1 cellular context compared by ENCODE assay signal in the genomic region with DNA sequence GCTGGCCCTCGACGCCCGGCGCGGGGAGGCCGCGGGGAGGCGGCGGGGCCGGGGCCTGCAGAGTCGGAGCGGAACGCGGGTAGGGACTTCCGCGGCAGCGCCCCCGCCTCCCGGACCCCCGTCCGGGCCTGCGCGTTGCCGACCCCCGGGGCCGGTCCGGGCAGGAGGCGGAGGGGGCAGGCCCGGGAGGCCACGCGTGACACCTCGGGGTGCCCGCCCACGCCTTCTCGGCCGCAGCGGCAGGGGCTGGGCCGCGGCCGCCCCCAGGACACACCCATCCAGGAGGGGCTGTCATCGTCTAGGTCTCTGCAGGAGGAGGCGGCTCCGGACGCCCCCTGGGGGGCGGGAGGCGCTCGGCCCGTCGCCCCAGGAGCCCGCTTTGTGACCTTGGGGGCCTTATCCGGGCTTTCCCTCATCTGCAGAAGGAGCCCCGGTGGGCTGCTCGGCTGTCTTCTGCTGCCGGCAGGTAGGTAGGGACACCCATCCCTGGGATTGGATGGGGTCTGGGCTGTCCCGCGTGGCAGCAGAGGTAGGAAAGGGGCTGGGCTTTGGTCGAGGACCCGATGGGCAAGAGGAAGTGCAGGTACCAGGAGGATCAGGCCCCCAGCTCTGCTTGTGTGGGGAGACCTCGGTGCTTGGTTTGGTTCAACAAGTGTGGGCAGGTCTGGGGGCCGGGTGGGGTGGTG.
TF ChIP-seq lines count a peak whose summit lies in the region.

No MANE protein-coding gene starts in this region.

TF ChIP-seq in GM12878, 131 proteins besides CTCF, POLR2A, EP300 and RAD21 (continues in another document):
- no peak for TF ChIP-seq RBBP5 (conservative IDR thresholded peaks at IDR 0.05)
- TF ChIP-seq TAF1 (IDR thresholded peaks at IDR 0.05; ENCODE audit: borderline replicate concordance, low read depth, low read length): no peak
- TF ChIP-seq EED (IDR thresholded peaks at IDR 0.05; ENCODE audit: low read depth): no peak
- no peak for TF ChIP-seq ZNF274 (IDR thresholded peaks at IDR 0.05; ENCODE audit: insufficient read depth, insufficient read length)
- peak; percentile 61 for TF ChIP-seq BACH1 (IDR thresholded peaks at IDR 0.05; ENCODE audit: borderline replicate concordance)
- no peak for TF ChIP-seq PBX3 (IDR thresholded peaks at IDR 0.05; ENCODE audit: insufficient replicate concordance, low read depth, low read length)
- peak; percentile 16 for TF ChIP-seq GATAD2B (conservative IDR thresholded peaks at IDR 0.05; ENCODE audit: low read depth)
- TF ChIP-seq HDAC6 (IDR thresholded peaks at IDR 0.05; ENCODE audit: unreplicated experiment): no peak
- TF ChIP-seq TCF3 (IDR thresholded peaks at IDR 0.05; ENCODE audit: borderline replicate concordance, insufficient read depth, low read depth, low read length): 0 out of 2 replicates have a peak, but pooled peaks have one; percentile 36
- TF ChIP-seq, protein P1, sequence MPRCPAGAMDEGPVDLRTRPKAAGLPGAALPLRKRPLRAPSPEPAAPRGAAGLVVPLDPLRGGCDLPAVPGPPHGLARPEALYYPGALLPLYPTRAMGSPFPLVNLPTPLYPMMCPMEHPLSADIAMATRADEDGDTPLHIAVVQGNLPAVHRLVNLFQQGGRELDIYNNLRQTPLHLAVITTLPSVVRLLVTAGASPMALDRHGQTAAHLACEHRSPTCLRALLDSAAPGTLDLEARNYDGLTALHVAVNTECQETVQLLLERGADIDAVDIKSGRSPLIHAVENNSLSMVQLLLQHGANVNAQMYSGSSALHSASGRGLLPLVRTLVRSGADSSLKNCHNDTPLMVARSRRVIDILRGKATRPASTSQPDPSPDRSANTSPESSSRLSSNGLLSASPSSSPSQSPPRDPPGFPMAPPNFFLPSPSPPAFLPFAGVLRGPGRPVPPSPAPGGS (IDR thresholded peaks at IDR 0.05; ENCODE audit: borderline replicate concordance, insufficient read depth, low read depth, low read length, poor library complexity, severe bottlenecking): no peak
- TF ChIP-seq CBX3 (IDR thresholded peaks at IDR 0.05; ENCODE audit: borderline replicate concordance, low read depth): no peak
- TF ChIP-seq BHLHE40 (IDR thresholded peaks at IDR 0.05; ENCODE audit: borderline replicate concordance in 1 of 2, low read depth in 2 of 2, low read length in 1 of 2): peak; percentile 77 to 86
- TF ChIP-seq REST (IDR thresholded peaks at IDR 0.05; ENCODE audit: low read depth, low read length): no peak
- no peak for TF ChIP-seq FOXK2 (IDR thresholded peaks at IDR 0.05)
- no peak for TF ChIP-seq KDM1A (IDR thresholded peaks at IDR 0.05; ENCODE audit: borderline replicate concordance)
- TF ChIP-seq USF2 (IDR thresholded peaks at IDR 0.05; ENCODE audit: borderline replicate concordance, low read depth, low read length): no peak
- TF ChIP-seq MEF2A (IDR thresholded peaks at IDR 0.05; ENCODE audit: insufficient read depth, low read depth, low read length): no peak
- TF ChIP-seq SMAD1 (IDR thresholded peaks at IDR 0.05; ENCODE audit: low read depth, partially characterized antibody): no peak
- no peak for TF ChIP-seq SREBF2 (IDR thresholded peaks at IDR 0.05; ENCODE audit: low read length)
- no peak for TF ChIP-seq JUNB (IDR thresholded peaks at IDR 0.05)
- TF ChIP-seq, protein P2, sequence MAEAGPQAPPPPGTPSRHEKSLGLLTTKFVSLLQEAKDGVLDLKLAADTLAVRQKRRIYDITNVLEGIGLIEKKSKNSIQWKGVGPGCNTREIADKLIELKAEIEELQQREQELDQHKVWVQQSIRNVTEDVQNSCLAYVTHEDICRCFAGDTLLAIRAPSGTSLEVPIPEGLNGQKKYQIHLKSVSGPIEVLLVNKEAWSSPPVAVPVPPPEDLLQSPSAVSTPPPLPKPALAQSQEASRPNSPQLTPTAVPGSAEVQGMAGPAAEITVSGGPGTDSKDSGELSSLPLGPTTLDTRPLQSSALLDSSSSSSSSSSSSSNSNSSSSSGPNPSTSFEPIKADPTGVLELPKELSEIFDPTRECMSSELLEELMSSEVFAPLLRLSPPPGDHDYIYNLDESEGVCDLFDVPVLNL (IDR thresholded peaks at IDR 0.05; ENCODE audit: low read depth, low read length): no peak
- TF ChIP-seq TCF12 (IDR thresholded peaks at IDR 0.05; ENCODE audit: low read depth, low read length): 0 out of 2 replicates have a peak, but pooled peaks have one; percentile 30
- TF ChIP-seq ATF2 (IDR thresholded peaks at IDR 0.05; ENCODE audit: low read length): no peak
- no peak for TF ChIP-seq MEF2B (IDR thresholded peaks at IDR 0.05; ENCODE audit: partially characterized antibody, poor library complexity, severe bottlenecking)
- TF ChIP-seq, protein P3, sequence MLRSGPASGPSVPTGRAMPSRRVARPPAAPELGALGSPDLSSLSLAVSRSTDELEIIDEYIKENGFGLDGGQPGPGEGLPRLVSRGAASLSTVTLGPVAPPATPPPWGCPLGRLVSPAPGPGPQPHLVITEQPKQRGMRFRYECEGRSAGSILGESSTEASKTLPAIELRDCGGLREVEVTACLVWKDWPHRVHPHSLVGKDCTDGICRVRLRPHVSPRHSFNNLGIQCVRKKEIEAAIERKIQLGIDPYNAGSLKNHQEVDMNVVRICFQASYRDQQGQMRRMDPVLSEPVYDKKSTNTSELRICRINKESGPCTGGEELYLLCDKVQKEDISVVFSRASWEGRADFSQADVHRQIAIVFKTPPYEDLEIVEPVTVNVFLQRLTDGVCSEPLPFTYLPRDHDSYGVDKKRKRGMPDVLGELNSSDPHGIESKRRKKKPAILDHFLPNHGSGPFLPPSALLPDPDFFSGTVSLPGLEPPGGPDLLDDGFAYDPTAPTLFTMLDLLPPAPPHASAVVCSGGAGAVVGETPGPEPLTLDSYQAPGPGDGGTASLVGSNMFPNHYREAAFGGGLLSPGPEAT (IDR thresholded peaks at IDR 0.05; ENCODE audit: low read depth): no peak
- TF ChIP-seq, protein P4, sequence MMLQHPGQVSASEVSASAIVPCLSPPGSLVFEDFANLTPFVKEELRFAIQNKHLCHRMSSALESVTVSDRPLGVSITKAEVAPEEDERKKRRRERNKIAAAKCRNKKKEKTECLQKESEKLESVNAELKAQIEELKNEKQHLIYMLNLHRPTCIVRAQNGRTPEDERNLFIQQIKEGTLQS (IDR thresholded peaks at IDR 0.05; ENCODE audit: borderline replicate concordance, extremely low read depth, low read depth, low read length): no peak
- TF ChIP-seq GABPA (IDR thresholded peaks at IDR 0.05; ENCODE audit: low read depth): no peak
- 0 out of 2 replicates have a peak, but pooled peaks have one; percentile 29 for TF ChIP-seq HDGF (IDR thresholded peaks at IDR 0.05)
- peak; percentile 26; the same call in 1 of the 2 replicates for TF ChIP-seq RUNX3 (IDR thresholded peaks at IDR 0.05; ENCODE audit: low read length)
- TF ChIP-seq CHD2 (IDR thresholded peaks at IDR 0.05; ENCODE audit: borderline replicate concordance, low read depth, low read length): no peak
- no peak for TF ChIP-seq RB1 (IDR thresholded peaks at IDR 0.05; ENCODE audit: borderline replicate concordance)
- TF ChIP-seq, protein P5, sequence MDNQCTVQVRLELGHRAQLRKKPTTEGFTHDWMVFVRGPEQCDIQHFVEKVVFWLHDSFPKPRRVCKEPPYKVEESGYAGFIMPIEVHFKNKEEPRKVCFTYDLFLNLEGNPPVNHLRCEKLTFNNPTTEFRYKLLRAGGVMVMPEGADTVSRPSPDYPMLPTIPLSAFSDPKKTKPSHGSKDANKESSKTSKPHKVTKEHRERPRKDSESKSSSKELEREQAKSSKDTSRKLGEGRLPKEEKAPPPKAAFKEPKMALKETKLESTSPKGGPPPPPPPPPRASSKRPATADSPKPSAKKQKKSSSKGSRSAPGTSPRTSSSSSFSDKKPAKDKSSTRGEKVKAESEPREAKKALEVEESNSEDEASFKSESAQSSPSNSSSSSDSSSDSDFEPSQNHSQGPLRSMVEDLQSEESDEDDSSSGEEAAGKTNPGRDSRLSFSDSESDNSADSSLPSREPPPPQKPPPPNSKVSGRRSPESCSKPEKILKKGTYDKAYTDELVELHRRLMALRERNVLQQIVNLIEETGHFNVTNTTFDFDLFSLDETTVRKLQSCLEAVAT (IDR thresholded peaks at IDR 0.05): no peak
- no peak for TF ChIP-seq RAD51 (IDR thresholded peaks at IDR 0.05)
- TF ChIP-seq CEBPB (IDR thresholded peaks at IDR 0.05; ENCODE audit: borderline replicate concordance in 1 of 2, low read depth in 2 of 2, low read length in 2 of 2): no peak
- no peak for TF ChIP-seq ZZZ3 (IDR thresholded peaks at IDR 0.05; ENCODE audit: control insufficient read depth, insufficient read length, low read depth)
- no peak for TF ChIP-seq TARDBP (IDR thresholded peaks at IDR 0.05; ENCODE audit: borderline replicate concordance)
- no peak for TF ChIP-seq STAT1 (conservative IDR thresholded peaks at IDR 0.05)
- no peak for TF ChIP-seq TCF7 (IDR thresholded peaks at IDR 0.05; ENCODE audit: borderline replicate concordance)
- TF ChIP-seq IKZF2 (IDR thresholded peaks at IDR 0.05): no peak
- TF ChIP-seq SPI1 (IDR thresholded peaks at IDR 0.05; ENCODE audit: borderline replicate concordance, insufficient read depth, low read depth, low read length): peak; percentile 61; the same call in 1 of the 2 replicates
- TF ChIP-seq, protein P6, sequence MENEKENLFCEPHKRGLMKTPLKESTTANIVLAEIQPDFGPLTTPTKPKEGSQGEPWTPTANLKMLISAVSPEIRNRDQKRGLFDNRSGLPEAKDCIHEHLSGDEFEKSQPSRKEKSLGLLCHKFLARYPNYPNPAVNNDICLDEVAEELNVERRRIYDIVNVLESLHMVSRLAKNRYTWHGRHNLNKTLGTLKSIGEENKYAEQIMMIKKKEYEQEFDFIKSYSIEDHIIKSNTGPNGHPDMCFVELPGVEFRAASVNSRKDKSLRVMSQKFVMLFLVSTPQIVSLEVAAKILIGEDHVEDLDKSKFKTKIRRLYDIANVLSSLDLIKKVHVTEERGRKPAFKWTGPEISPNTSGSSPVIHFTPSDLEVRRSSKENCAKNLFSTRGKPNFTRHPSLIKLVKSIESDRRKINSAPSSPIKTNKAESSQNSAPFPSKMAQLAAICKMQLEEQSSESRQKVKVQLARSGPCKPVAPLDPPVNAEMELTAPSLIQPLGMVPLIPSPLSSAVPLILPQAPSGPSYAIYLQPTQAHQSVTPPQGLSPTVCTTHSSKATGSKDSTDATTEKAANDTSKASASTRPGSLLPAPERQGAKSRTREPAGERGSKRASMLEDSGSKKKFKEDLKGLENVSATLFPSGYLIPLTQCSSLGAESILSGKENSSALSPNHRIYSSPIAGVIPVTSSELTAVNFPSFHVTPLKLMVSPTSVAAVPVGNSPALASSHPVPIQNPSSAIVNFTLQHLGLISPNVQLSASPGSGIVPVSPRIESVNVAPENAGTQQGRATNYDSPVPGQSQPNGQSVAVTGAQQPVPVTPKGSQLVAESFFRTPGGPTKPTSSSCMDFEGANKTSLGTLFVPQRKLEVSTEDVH (IDR thresholded peaks at IDR 0.05; ENCODE audit: low read depth, partially characterized antibody): no peak
- TF ChIP-seq, protein P7, sequence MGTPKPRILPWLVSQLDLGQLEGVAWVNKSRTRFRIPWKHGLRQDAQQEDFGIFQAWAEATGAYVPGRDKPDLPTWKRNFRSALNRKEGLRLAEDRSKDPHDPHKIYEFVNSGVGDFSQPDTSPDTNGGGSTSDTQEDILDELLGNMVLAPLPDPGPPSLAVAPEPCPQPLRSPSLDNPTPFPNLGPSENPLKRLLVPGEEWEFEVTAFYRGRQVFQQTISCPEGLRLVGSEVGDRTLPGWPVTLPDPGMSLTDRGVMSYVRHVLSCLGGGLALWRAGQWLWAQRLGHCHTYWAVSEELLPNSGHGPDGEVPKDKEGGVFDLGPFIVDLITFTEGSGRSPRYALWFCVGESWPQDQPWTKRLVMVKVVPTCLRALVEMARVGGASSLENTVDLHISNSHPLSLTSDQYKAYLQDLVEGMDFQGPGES (IDR thresholded peaks at IDR 0.05): no peak
